8 cellular contexts compared by ENCODE assay signal in genomic region chr1:98405581-98406059, GRCh38.
DNase-seq lines count a peak whose midpoint lies in the region; ATAC-seq and TF ChIP-seq lines count a peak whose summit lies in the region.
"Had no signal": no experiment of that assay in that cellular context is flagged by ENCODE, and none has a peak within 500 bp of the region (broad histone marks: within the 10 kb centered on the region; RNA-seq: fewer than 3 reads in every experiment).

No MANE protein-coding gene starts in this region.

- H3K4me1 Mint-ChIP-seq in neural progenitor cell, result peaks cover 20% of the 10 kb centered on the region
- no peaks in the 10 kb centered on the region for H3K4me1 Mint-ChIP-seq in H9

- H4K5ac ChIP-seq in H9 (ENCODE audit: insufficient read length, low read depth, low read length), result no peak overlapping the region

- ATAC-seq in GM19043 (IDR thresholded peaks at IDR 0.05; ENCODE audit: low read depth, unreplicated experiment) (peak; percentile 66), HG02759 (IDR thresholded peaks at IDR 0.05; ENCODE audit: unreplicated experiment) (peak; percentile 67)

- peak; percentile 43 for DNase-seq in NCI-H82 treated with DMSO at 0.1 percent for 48 hours (lab: John Stamatoyannopoulos, UW; ENCODE audit: unreplicated experiment)
- DNase-seq in neural progenitor cell (ENCODE audit: low spot score), result no peak
- no peak for DNase-seq in H9
- no peak for DNase-seq in activated T-cell treated with anti-CD3 and anti-CD28 coated beads, Interleukin-2, amount 50 U/mL, for 1 hour
- no peak for DNase-seq in activated T-cell treated with anti-CD3 and anti-CD28 coated beads, Interleukin-2, amount 50 U/mL, for 48 hours
- DNase-seq: activated gamma-delta T cell had no signal

- no peaks in the 10 kb centered on the region for H3K36me3 Mint-ChIP-seq in neural progenitor cell
- H3K36me3 Mint-ChIP-seq in H9 (ENCODE audit: insufficient read depth in 1 of 3, low read depth in 3 of 3), result no peaks in the 10 kb centered on the region

- H2BK12ac ChIP-seq in H9 (ENCODE audit: insufficient read length, low read depth, low read length), result no peak overlapping the region

- TF ChIP-seq CTCF in neural progenitor cell (IDR thresholded peaks at IDR 0.05) (no peak), H9 (conservative IDR thresholded peaks at IDR 0.05) (no peak)

- H3K9me3 Mint-ChIP-seq in neural progenitor cell (no peaks in the 10 kb centered on the region), H9 (no peaks in the 10 kb centered on the region)

- H4K8ac ChIP-seq in H9 (replicated peaks; ENCODE audit: insufficient read length, low read depth, low read length), result no peak overlapping the region

- no peak overlapping the region for H3K4ac ChIP-seq in H9 (ENCODE audit: low read depth, low read length)

- no peaks in the 10 kb centered on the region for H4K20me1 ChIP-seq in neural progenitor cell (ENCODE audit: low read depth)
- no peaks in the 10 kb centered on the region for H4K20me1 ChIP-seq in H9 (ENCODE audit: control insufficient read depth, insufficient read depth, insufficient read length)

- no peaks in the 10 kb centered on the region for H3K9me3 ChIP-seq in neural progenitor cell (ENCODE audit: low read depth)
- no peaks in the 10 kb centered on the region for H3K9me3 ChIP-seq in H9 (ENCODE audit: control insufficient read depth, low read depth, low read length)

- H3K27ac ChIP-seq in neural progenitor cell, result no peak overlapping the region
- H3K27ac ChIP-seq in H9 (ENCODE audit: insufficient read length, low read depth, low read length), result no peak overlapping the region

- H2BK120ac ChIP-seq in H9 (ENCODE audit: low read depth, low read length, poor library complexity, severe bottlenecking), result no peak overlapping the region

- H3K27ac Mint-ChIP-seq in neural progenitor cell (no peak overlapping the region), H9 (no peak overlapping the region; a peak in 1 of 7 replicates)

- H3K4me3 Mint-ChIP-seq in neural progenitor cell (no peak overlapping the region), H9 (no peak overlapping the region)

- H3K14ac ChIP-seq in H9 (ENCODE audit: insufficient read depth, low read length), result no peak overlapping the region

- no peaks in the 10 kb centered on the region for H3K4me1 ChIP-seq in neural progenitor cell
- no peaks in the 10 kb centered on the region for H3K4me1 ChIP-seq in H9 (ENCODE audit: insufficient read depth, low read length)

- H3K56ac ChIP-seq in H9 (ENCODE audit: insufficient read length, low read depth, low read length), result no peak overlapping the region

- H3K27me3 ChIP-seq in neural progenitor cell (no peaks in the 10 kb centered on the region), H9 (ENCODE audit: insufficient read depth, low read length) (no peaks in the 10 kb centered on the region)

- H2BK5ac ChIP-seq in H9 (ENCODE audit: insufficient read length, low read length), result no peak overlapping the region

- no peak overlapping the region for H4K91ac ChIP-seq in H9 (ENCODE audit: insufficient read length, low read depth, low read length)

- H3F3A ChIP-seq in neural progenitor cell (ENCODE audit: low read depth), result no peaks in the 10 kb centered on the region

- H3K79me1 ChIP-seq in H9 (ENCODE audit: insufficient read depth, low read depth, low read length, poor library complexity, severe bottlenecking), result no peaks in the 10 kb centered on the region

- H3K23me2 ChIP-seq in H9 (ENCODE audit: insufficient read length, low read depth, low read length, poor library complexity, severe bottlenecking), result no peaks in the 10 kb centered on the region

- H3K9ac ChIP-seq in neural progenitor cell (no peak overlapping the region), H9 (ENCODE audit: extremely low read depth, insufficient read length, low read length) (no peak overlapping the region)

- H2BK15ac ChIP-seq in H9 (ENCODE audit: low read depth, low read length), result no peak overlapping the region

- H3K79me2 ChIP-seq in neural progenitor cell (ENCODE audit: low read depth) (no peaks in the 10 kb centered on the region), H9 (ENCODE audit: insufficient read depth, low read length) (no peaks in the 10 kb centered on the region)

- H3K4me2 ChIP-seq in neural progenitor cell (no peak overlapping the region), H9 (ENCODE audit: insufficient read depth, insufficient read length, low read length) (no peak overlapping the region)

- whole genome bisulfite sequencing in H9 (ENCODE audit: extremely low coverage, insufficient read length, low lambda C conversion rate), result no CpG with 5 or more reads among the region's 3 CpGs

- H2AFZ ChIP-seq in neural progenitor cell (replicated peaks), result peak overlapping the region; percentile 52
- H2AFZ ChIP-seq in H9 (ENCODE audit: low read length), result no peak overlapping the region

- no peak overlapping the region for H3T11ph ChIP-seq in H9 (ENCODE audit: low read length)

- H3K36me3 ChIP-seq in neural progenitor cell, result no peaks in the 10 kb centered on the region

- H3K4me3 ChIP-seq in neural progenitor cell, result no peak overlapping the region

- H2BK20ac ChIP-seq in H9 (ENCODE audit: low read depth, low read length, poor library complexity, severe bottlenecking), result no peak overlapping the region

- H3K27me3 Mint-ChIP-seq in neural progenitor cell (ENCODE audit: insufficient read depth, low read depth) (no peaks in the 10 kb centered on the region), H9 (ENCODE audit: low read depth) (no peaks in the 10 kb centered on the region)

- H2AK5ac ChIP-seq in H9 (ENCODE audit: insufficient read length, low read length), result no peak overlapping the region

- no peak overlapping the region for H3K18ac ChIP-seq in H9 (ENCODE audit: insufficient read length, low read depth, low read length)

- H3K23ac ChIP-seq in H9 (ENCODE audit: insufficient read length, low read depth, low read length), result no peak overlapping the region
